ENCODE assay signal across 8 cellular contexts in genomic region chr11:122882189-122882808, GRCh38. TPM values are rescaled to one million over a fixed set of nuclear protein-coding genes. Genes with fewer than 3 reads are reported as not detected.
A peak's percentile ranks its signal among the peaks of the same experiment; 100 is the strongest.
DNase-seq lines count a peak whose midpoint lies in the region; ATAC-seq lines count a peak whose summit lies in the region.

JHY (plus strand) TSS chr11:122882759; CDS start chr11:122885850, 3,091 bp downstream.

- H3K4me1 ChIP-seq in iPS-15b (ENCODE audit: control insufficient read depth, insufficient read depth, low read length), result peaks cover 12% of the 10 kb centered on the region

- peak within 1 kb of the TSS; percentile 73 for H3K4me3 ChIP-seq in iPS-15b (ENCODE audit: low read depth, low read length)

- no peak for ATAC-seq in activated CD8-positive, alpha-beta T cell treated with anti-CD3 and anti-CD28 coated beads, Interleukin-2, amount 10 ng/mL, durations not matched to agents 7 days and 5 days
- no peak for ATAC-seq in stimulated activated memory B cell treated with anti-CD40 and anti-IgM and Interleukin-4, amounts not matched to agents 10 μg/mL and 1 μg/mL and 100 μg/mL, for 72 hours
- ATAC-seq in GM21526 (IDR thresholded peaks at IDR 0.05; ENCODE audit: low FRiP score, unreplicated experiment), result no peak

- H3K9me3 ChIP-seq in iPS-15b (ENCODE audit: control insufficient read depth, insufficient read depth, low read length), result no peaks in the 10 kb centered on the region

- H3K9ac ChIP-seq in iPS-15b (ENCODE audit: low read depth, low read length), result peak within 1 kb of the TSS; percentile 51

- H3K36me3 Mint-ChIP-seq in activated CD8-positive, alpha-beta T cell treated with anti-CD3 and anti-CD28 coated beads, Interleukin-2, amount 10 ng/mL, durations not matched to agents 7 days and 5 days (ENCODE audit: low read depth), result no peaks in the 10 kb centered on the region
- H3K36me3 Mint-ChIP-seq in stimulated activated memory B cell treated with anti-CD40 and anti-IgM and Interleukin-4, amounts not matched to agents 10 μg/mL and 1 μg/mL and 100 μg/mL, for 72 hours, result peaks cover 12% of the 10 kb centered on the region

- H3K27me3 Mint-ChIP-seq in activated CD8-positive, alpha-beta T cell treated with anti-CD3 and anti-CD28 coated beads, Interleukin-2, amount 10 ng/mL, durations not matched to agents 7 days and 5 days (ENCODE audit: low read depth), result peaks cover 10% of the 10 kb centered on the region
- no peaks in the 10 kb centered on the region for H3K27me3 Mint-ChIP-seq in stimulated activated memory B cell treated with anti-CD40 and anti-IgM and Interleukin-4, amounts not matched to agents 10 μg/mL and 1 μg/mL and 100 μg/mL, for 72 hours

- H3K4me3 Mint-ChIP-seq in activated CD8-positive, alpha-beta T cell treated with anti-CD3 and anti-CD28 coated beads, Interleukin-2, amount 10 ng/mL, durations not matched to agents 7 days and 5 days, result peak within 1 kb of the TSS; percentile 73
- H3K4me3 Mint-ChIP-seq in stimulated activated memory B cell treated with anti-CD40 and anti-IgM and Interleukin-4, amounts not matched to agents 10 μg/mL and 1 μg/mL and 100 μg/mL, for 72 hours, result peak within 1 kb of the TSS; percentile 92

- CTCF ChIA-PET in activated CD8-positive, alpha-beta T cell treated with anti-CD3 and anti-CD28 coated beads, Interleukin-2, amount 10 ng/mL, durations not matched to agents 7 days and 5 days (lab: Charles Lee), result interaction anchor here (1.1 to 2.2 kb wide), 2 partner anchors 31 to 138 kb away, joined by 4 to 7 read pairs; no protein-coding TSS in a partner anchor

- no peaks in the 10 kb centered on the region for H3K9me3 Mint-ChIP-seq in activated CD8-positive, alpha-beta T cell treated with anti-CD3 and anti-CD28 coated beads, Interleukin-2, amount 10 ng/mL, durations not matched to agents 7 days and 5 days (ENCODE audit: insufficient read depth)
- H3K9me3 Mint-ChIP-seq in stimulated activated memory B cell treated with anti-CD40 and anti-IgM and Interleukin-4, amounts not matched to agents 10 μg/mL and 1 μg/mL and 100 μg/mL, for 72 hours, result no peaks in the 10 kb centered on the region

- no peaks in the 10 kb centered on the region for H3K36me3 ChIP-seq in iPS-15b (ENCODE audit: control insufficient read depth, insufficient read depth, low read length)

- DNase-seq in NCI-H345 treated with DMSO at 0.1 percent for 48 hours (lab: John Stamatoyannopoulos, UW; ENCODE audit: unreplicated experiment) (peak; percentile 13), NCI-H345 (lab: John Stamatoyannopoulos, UW) (no peak), NCI-H2107 (lab: John Stamatoyannopoulos, UW) (no peak), superior temporal gyrus (ENCODE audit: extremely low spot score) (no peak)
- DNase-seq in activated CD8-positive, alpha-beta T cell treated with anti-CD3 and anti-CD28 coated beads, Interleukin-2, amount 10 ng/mL, durations not matched to agents 7 days and 5 days, result no peak

- H3K4me1 Mint-ChIP-seq in activated CD8-positive, alpha-beta T cell treated with anti-CD3 and anti-CD28 coated beads, Interleukin-2, amount 10 ng/mL, durations not matched to agents 7 days and 5 days (ENCODE audit: low read depth), result peaks cover 18% of the 10 kb centered on the region
- peaks cover 33% of the 10 kb centered on the region for H3K4me1 Mint-ChIP-seq in stimulated activated memory B cell treated with anti-CD40 and anti-IgM and Interleukin-4, amounts not matched to agents 10 μg/mL and 1 μg/mL and 100 μg/mL, for 72 hours

- POLR2A ChIA-PET in activated CD8-positive, alpha-beta T cell treated with anti-CD3 and anti-CD28 coated beads, Interleukin-2, amount 10 ng/mL, durations not matched to agents 7 days and 5 days (lab: Charles Lee), result interaction anchor here (1.0 kb wide), 1 partner anchor 180 kb away, joined by 3 read pairs; the partner anchor contains the start of gene HSPA8

- H3K27ac Mint-ChIP-seq in activated CD8-positive, alpha-beta T cell treated with anti-CD3 and anti-CD28 coated beads, Interleukin-2, amount 10 ng/mL, durations not matched to agents 7 days and 5 days, result peak within 1 kb of the TSS; percentile 84
- peak within 1 kb of the TSS; percentile 94 for H3K27ac Mint-ChIP-seq in stimulated activated memory B cell treated with anti-CD40 and anti-IgM and Interleukin-4, amounts not matched to agents 10 μg/mL and 1 μg/mL and 100 μg/mL, for 72 hours

- H3K27me3 ChIP-seq in iPS-15b (ENCODE audit: control insufficient read depth, insufficient read depth, low read length), result peaks cover 14% of the 10 kb centered on the region

RNA-seq across cellular contexts. Expression of gene JHY, which starts in this region (rescaled TPM):
- total RNA-seq in activated CD8-positive, alpha-beta T cell treated with anti-CD3 and anti-CD28 coated beads, Interleukin-2, amount 10 ng/mL, durations not matched to agents 7 days and 5 days, result 1 to 10 TPM; 1.5 to 1.6 TPM
